9 cellular contexts compared by ENCODE assay signal in genomic region chr3:33441322-33441976, GRCh38. TPM values are rescaled to one million over a fixed set of nuclear protein-coding genes. Genes with fewer than 3 reads are reported as not detected.
DNase-seq lines count a peak whose midpoint lies in the region; ATAC-seq and TF ChIP-seq lines count a peak whose summit lies in the region.
"Had no signal": no experiment of that assay in that cellular context is flagged by ENCODE, and none has a peak within 500 bp of the region (broad histone marks: within the 10 kb centered on the region; RNA-seq: fewer than 3 reads in every experiment).

No MANE protein-coding gene starts in this region.

- H3K9me3 ChIP-seq in mononuclear cell (ENCODE audit: low read depth, low read length) = no peaks in the 10 kb centered on the region
- no peaks in the 10 kb centered on the region for H3K9me3 ChIP-seq in aorta (ENCODE audit: control insufficient read depth, low read length)

- no peak for ATAC-seq in stimulated activated naive CD8-positive, alpha-beta T cell treated with anti-CD3 and anti-CD28 coated beads, Interleukin-15, Interleukin-2, amounts not matched to agents 100 U/mL and 50 U/mL, for 24 hours
- ATAC-seq in aorta (ENCODE audit: low FRiP score) (no peak), GM21526 (IDR thresholded peaks at IDR 0.05; ENCODE audit: low FRiP score, unreplicated experiment) (no peak)

- no peaks in the 10 kb centered on the region for H3K9me3 Mint-ChIP-seq in stimulated activated naive CD8-positive, alpha-beta T cell treated with anti-CD3 and anti-CD28 coated beads, Interleukin-15, Interleukin-2, amounts not matched to agents 100 ng/mL and 50 ng/mL, for 24 hours

- H3K4me1 ChIP-seq in mononuclear cell (ENCODE audit: insufficient read depth, low read length) (peaks cover 35% of the 10 kb centered on the region), aorta (ENCODE audit: control insufficient read depth in 1 of 2, insufficient read depth in 2 of 2, low read length in 2 of 2) (no peaks in the 10 kb centered on the region)

- intact Hi-C loops in aorta (cut with DNase I) = no loop called here

- H3K27ac ChIP-seq in coronary artery = peak overlapping the region; percentile 92 to 99
- H3K27ac ChIP-seq in aorta (ENCODE audit: low read depth in 1 of 2, low read length in 2 of 2) = peak overlapping the region; percentile 58 to 95

- no peak for TF ChIP-seq CTCF in coronary artery (IDR thresholded peaks at IDR 0.05)

- WGBS in aorta, 2 donors = 18 to 20% methylated on average over 21 of the region's 21 CpGs

- H3K4me1 Mint-ChIP-seq in stimulated activated naive CD8-positive, alpha-beta T cell treated with anti-CD3 and anti-CD28 coated beads, Interleukin-15, Interleukin-2, amounts not matched to agents 100 ng/mL and 50 ng/mL, for 24 hours (ENCODE audit: low read depth) = peaks cover 45% of the 10 kb centered on the region

- H3K27ac Mint-ChIP-seq in stimulated activated naive CD8-positive, alpha-beta T cell treated with anti-CD3 and anti-CD28 coated beads, Interleukin-15, Interleukin-2, amounts not matched to agents 100 ng/mL and 50 ng/mL, for 24 hours = peak overlapping the region; percentile 100

- H3K36me3 ChIP-seq in aorta (ENCODE audit: control insufficient read depth in 1 of 2, insufficient read depth in 2 of 2, low read length in 1 of 2) = no peaks in the 10 kb centered on the region

- peak overlapping the region; percentile 99 for H3K4me3 Mint-ChIP-seq in stimulated activated naive CD8-positive, alpha-beta T cell treated with anti-CD3 and anti-CD28 coated beads, Interleukin-15, Interleukin-2, amounts not matched to agents 100 ng/mL and 50 ng/mL, for 24 hours

- no peak for DNase-seq in stimulated activated naive CD8-positive, alpha-beta T cell treated with anti-CD3 and anti-CD28 coated beads, Interleukin-15, Interleukin-2, amounts not matched to agents 100 U/mL and 50 U/mL, for 24 hours
- DNase-seq in coronary artery (ENCODE audit: low spot score) (no peak), aorta (no peak), islet precursor cell (no peak), D341Med (ENCODE audit: low spot score) (no peak)
- DNase-seq: T1000 had no signal

- H3K36me3 Mint-ChIP-seq in stimulated activated naive CD8-positive, alpha-beta T cell treated with anti-CD3 and anti-CD28 coated beads, Interleukin-15, Interleukin-2, amounts not matched to agents 100 ng/mL and 50 ng/mL, for 24 hours (ENCODE audit: low read depth) = peaks cover 4% of the 10 kb centered on the region

- H3K4me3 ChIP-seq in coronary artery = peak overlapping the region; percentile 99
- peak overlapping the region; percentile 84 for H3K4me3 ChIP-seq in mononuclear cell (ENCODE audit: low read length)
- peak overlapping the region; percentile 52 to 78 for H3K4me3 ChIP-seq in aorta (ENCODE audit: low read length in 2 of 2)

- no peaks in the 10 kb centered on the region for H3K27me3 Mint-ChIP-seq in stimulated activated naive CD8-positive, alpha-beta T cell treated with anti-CD3 and anti-CD28 coated beads, Interleukin-15, Interleukin-2, amounts not matched to agents 100 ng/mL and 50 ng/mL, for 24 hours

- H3K27me3 ChIP-seq in mononuclear cell (ENCODE audit: insufficient read depth, low read length) (no peaks in the 10 kb centered on the region), aorta (ENCODE audit: control insufficient read depth in 1 of 2, insufficient read depth in 2 of 2, low read length in 1 of 2) (no peaks in the 10 kb centered on the region)

RNA-seq across cellular contexts. Expression of gene UBP1, which starts 1.2 kb away (rescaled TPM):
- total RNA-seq in mononuclear cell (93.8 TPM), aorta (10 to 100 TPM; 56.5 to 62.8 TPM)
- polyA plus RNA-seq in aorta = 10 to 100 TPM; 39.8 to 45.4 TPM
